In genomic region chr3:38473229-38473628, GRCh38 we compare ENCODE assay signal across 21 cellular contexts. TPM values are rescaled to one million over a fixed set of nuclear protein-coding genes. Genes with fewer than 3 reads are reported as not detected.
A peak's percentile ranks its signal among the peaks of the same experiment; 100 is the strongest.
DNase-seq lines count a peak whose midpoint lies in the region; ATAC-seq and TF ChIP-seq lines count a peak whose summit lies in the region.
"Had no signal": no experiment of that assay in that cellular context is flagged by ENCODE, and none has a peak within 500 bp of the region (broad histone marks: within the 10 kb centered on the region; RNA-seq: fewer than 3 reads in every experiment).

No MANE protein-coding gene starts in this region.

- ATAC-seq in T-helper 17 cell (no peak), GM19455 (IDR thresholded peaks at IDR 0.05; ENCODE audit: unreplicated experiment) (no peak)

- peak; percentile 25 for DNase-seq in DMS 273 (lab: John Stamatoyannopoulos, UW; ENCODE audit: unreplicated experiment)
- no peak for DNase-seq in DMS 273 treated with DMSO at 0.1 percent for 48 hours (lab: John Stamatoyannopoulos, UW)
- no peak for DNase-seq in T-helper 17 cell
- DNase-seq in myocyte (ENCODE audit: low read depth) = peak; percentile 51
- DNase-seq in NCI-H2081 treated with DMSO at 0.1 percent for 48 hours (lab: John Stamatoyannopoulos, UW) = no peak
- DNase-seq in NCI-H748 (lab: John Stamatoyannopoulos, UW; ENCODE audit: unreplicated experiment) = no peak
- DNase-seq: activated naive CD8-positive, alpha-beta T cell treated with anti-CD3 and anti-CD28 coated beads, Interleukin-2, amount 50 U/mL, for 24 hours; caudate nucleus; heart left ventricle; naive B cell; NCI-H1417 treated with DMSO at 0.1 percent for 48 hours; NCI-H446 treated with DMSO at 0.1 percent for 48 hours; SJCRH30; stimulated activated CD4-positive, alpha-beta T cell treated with anti-CD3 and anti-CD28 coated beads, Interleukin-4, amount 100 ng/mL, for 24 hours had no signal

- peaks cover 0 to 12% of the 10 kb centered on the region in 2 experiments; a peak in 1 of 3 replicates for H3K36me3 ChIP-seq in HEK293 (ENCODE audit: control insufficient read depth in 2 of 2, insufficient read depth in 1 of 2, low read length in 2 of 2)
- H3K36me3 ChIP-seq: SJCRH30 had no signal

- H3K9me3 ChIP-seq in HEK293 (ENCODE audit: control insufficient read depth, insufficient read depth, low read depth, low read length) = no peaks in the 10 kb centered on the region
- H3K9me3 ChIP-seq in T-helper 17 cell (ENCODE audit: control insufficient read depth, low read length, poor library complexity, severe bottlenecking) = no peaks in the 10 kb centered on the region

- POLR2A ChIA-PET in HEK293 (lab: Yijun Ruan, JAX) = no interaction called here

- no peak for TF ChIP-seq CTCF in HEK293 (tag by site-specific recombination; IDR thresholded peaks at IDR 0.05)

- peaks cover 2% of the 10 kb centered on the region; the same call in 1 of the 2 replicates for H3K4me1 ChIP-seq in HEK293 (ENCODE audit: control insufficient read depth, insufficient read depth, low read length)
- H3K4me1 ChIP-seq: SJCRH30 had no signal

- no peak overlapping the region for H3K4me3 Mint-ChIP-seq in T-helper 17 cell
- H3K4me3 Mint-ChIP-seq: activated naive CD8-positive, alpha-beta T cell treated with anti-CD3 and anti-CD28 coated beads, Interleukin-2, amount 50 U/mL, for 24 hours; B cell; naive B cell had no signal

- H3K36me3 Mint-ChIP-seq in T-helper 17 cell (ENCODE audit: low read depth) = peaks cover 2% of the 10 kb centered on the region

- CTCF ChIA-PET in HEK293 (lab: Yijun Ruan, JAX) = interaction anchor here (0.6 to 0.7 kb wide), 3 partner anchors 51 to 127 kb away, joined by 3 to 4 read pairs (median 3); no protein-coding TSS in a partner anchor

- H3K27ac Mint-ChIP-seq in T-helper 17 cell = peak overlapping the region; percentile 49
- H3K27ac Mint-ChIP-seq: activated naive CD8-positive, alpha-beta T cell treated with anti-CD3 and anti-CD28 coated beads, Interleukin-2, amount 50 U/mL, for 24 hours; B cell had no signal

- peaks cover 19% of the 10 kb centered on the region for H3K4me1 Mint-ChIP-seq in T-helper 17 cell
- H3K4me1 Mint-ChIP-seq: B cell had no signal

- no peaks in the 10 kb centered on the region for H3K27me3 Mint-ChIP-seq in T-helper 17 cell
- H3K27me3 Mint-ChIP-seq: activated naive CD8-positive, alpha-beta T cell treated with anti-CD3 and anti-CD28 coated beads, Interleukin-2, amount 50 U/mL, for 24 hours; B cell; naive B cell had no signal

- no peak overlapping the region for H3K27ac ChIP-seq in HEK293 (ENCODE audit: extremely low read depth, low read depth, low read length)
- H3K27ac ChIP-seq: 22Rv1, heart left ventricle, parathyroid adenoma, SJCRH30 had no signal

- no peak overlapping the region for H3K4me3 ChIP-seq in HEK293 (ENCODE audit: low read depth, low read length)
- H3K4me3 ChIP-seq: heart left ventricle, lung, SJCRH30, smooth muscle cell had no signal

TF ChIP-seq in HEK293, 187 proteins besides CTCF, POLR2A, EP300 and RAD21:
- TF ChIP-seq ZNF398 (tag by site-specific recombination; IDR thresholded peaks at IDR 0.05) (peak; percentile 21; the same call in 1 of the 2 replicates), ZNF223 (tag by site-specific recombination; IDR thresholded peaks at IDR 0.05) (no peak), ZNF791 (tag by site-specific recombination; IDR thresholded peaks at IDR 0.05) (no peak), ZNF132 (tag by site-specific recombination; IDR thresholded peaks at IDR 0.05; ENCODE audit: borderline replicate concordance) (no peak), ZNF837 (tag by site-specific recombination; IDR thresholded peaks at IDR 0.05) (no peak), ZFHX2 (tag by site-specific recombination; conservative IDR thresholded peaks at IDR 0.05) (peak; percentile 68), ZNF426 (tag by site-specific recombination; IDR thresholded peaks at IDR 0.05) (no peak), ZNF639 (tag by site-specific recombination; IDR thresholded peaks at IDR 0.05) (no peak), GLIS1 (tag by site-specific recombination; IDR thresholded peaks at IDR 0.05) (0 out of 2 replicates have a peak, but pooled peaks have one; percentile 8), ZNF221 (tag by site-specific recombination; IDR thresholded peaks at IDR 0.05; ENCODE audit: borderline replicate concordance) (no peak), ZSCAN16 (tag by site-specific recombination; IDR thresholded peaks at IDR 0.05) (no peak), KLF8 (tag by site-specific recombination; IDR thresholded peaks at IDR 0.05) (no peak), KLF9 (tag by site-specific recombination; IDR thresholded peaks at IDR 0.05; ENCODE audit: low read depth) (no peak), ATF2 (tag by site-specific recombination; IDR thresholded peaks at IDR 0.05; ENCODE audit: low read depth) (no peak), ZNF423 (tag by site-specific recombination; IDR thresholded peaks at IDR 0.05) (no peak), GFI1B (tag by site-specific recombination; IDR thresholded peaks at IDR 0.05) (no peak), ZBTB20 (tag by site-specific recombination; IDR thresholded peaks at IDR 0.05) (peak; percentile 75), ZNF610 (tag by site-specific recombination; IDR thresholded peaks at IDR 0.05; ENCODE audit: borderline replicate concordance) (no peak), ZNF157 (tag by site-specific recombination; IDR thresholded peaks at IDR 0.05) (no peak), ZIC2 (tag by site-specific recombination; IDR thresholded peaks at IDR 0.05) (0 out of 2 replicates have a peak, but pooled peaks have one; percentile 47), EGR2 (tag by site-specific recombination; IDR thresholded peaks at IDR 0.05; ENCODE audit: low read depth) (peak; percentile 65), ZNF184 (tag by site-specific recombination; IDR thresholded peaks at IDR 0.05) (no peak), ZNF169 (tag by site-specific recombination; IDR thresholded peaks at IDR 0.05) (no peak)
- TF ChIP-seq, protein P1, sequence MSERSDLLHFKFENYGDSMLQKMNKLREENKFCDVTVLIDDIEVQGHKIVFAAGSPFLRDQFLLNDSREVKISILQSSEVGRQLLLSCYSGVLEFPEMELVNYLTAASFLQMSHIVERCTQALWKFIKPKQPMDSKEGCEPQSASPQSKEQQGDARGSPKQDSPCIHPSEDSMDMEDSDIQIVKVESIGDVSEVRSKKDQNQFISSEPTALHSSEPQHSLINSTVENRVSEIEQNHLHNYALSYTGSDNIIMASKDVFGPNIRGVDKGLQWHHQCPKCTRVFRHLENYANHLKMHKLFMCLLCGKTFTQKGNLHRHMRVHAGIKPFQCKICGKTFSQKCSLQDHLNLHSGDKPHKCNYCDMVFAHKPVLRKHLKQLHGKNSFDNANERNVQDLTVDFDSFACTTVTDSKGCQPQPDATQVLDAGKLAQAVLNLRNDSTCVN (tag by site-specific recombination; optimal IDR thresholded peaks at IDR 0.05) = no peak

RNA-seq across cellular contexts. Expression of gene ACVR2B, which starts 19.5 kb away (rescaled TPM):
- total RNA-seq in T-helper 17 cell (1 to 10 TPM; 6.6 to 6.7 TPM), myocyte (2.7 and 2.9 TPM in 2 replicates)
- polyA plus RNA-seq in myocyte (2012) = 1.1 TPM

RNA-seq across cellular contexts. Expression of gene EXOG, which starts 22.9 kb away (rescaled TPM):
- total RNA-seq in T-helper 17 cell (10 to 100 TPM; 20.9 to 21.3 TPM), myocyte (25.9 and 30.3 TPM in 2 replicates)
- 28.0 TPM for polyA plus RNA-seq in myocyte (2012)

Comparison
In these comparisons a context has a peak if more than half of its experiments do, and no peak if none do; other contexts are left out.
1. DNase-seq: peak in DMS 273 (single experiment) and myocyte (single experiment); none in DMS 273 treated with DMSO at 0.1 percent for 48 hours (single experiment), T-helper 17 cell (0 of 3), NCI-H2081 treated with DMSO at 0.1 percent for 48 hours (single experiment) and NCI-H748 (single experiment).